Comparison of ENCODE assay signal across 8 cellular contexts in the genomic region with DNA sequence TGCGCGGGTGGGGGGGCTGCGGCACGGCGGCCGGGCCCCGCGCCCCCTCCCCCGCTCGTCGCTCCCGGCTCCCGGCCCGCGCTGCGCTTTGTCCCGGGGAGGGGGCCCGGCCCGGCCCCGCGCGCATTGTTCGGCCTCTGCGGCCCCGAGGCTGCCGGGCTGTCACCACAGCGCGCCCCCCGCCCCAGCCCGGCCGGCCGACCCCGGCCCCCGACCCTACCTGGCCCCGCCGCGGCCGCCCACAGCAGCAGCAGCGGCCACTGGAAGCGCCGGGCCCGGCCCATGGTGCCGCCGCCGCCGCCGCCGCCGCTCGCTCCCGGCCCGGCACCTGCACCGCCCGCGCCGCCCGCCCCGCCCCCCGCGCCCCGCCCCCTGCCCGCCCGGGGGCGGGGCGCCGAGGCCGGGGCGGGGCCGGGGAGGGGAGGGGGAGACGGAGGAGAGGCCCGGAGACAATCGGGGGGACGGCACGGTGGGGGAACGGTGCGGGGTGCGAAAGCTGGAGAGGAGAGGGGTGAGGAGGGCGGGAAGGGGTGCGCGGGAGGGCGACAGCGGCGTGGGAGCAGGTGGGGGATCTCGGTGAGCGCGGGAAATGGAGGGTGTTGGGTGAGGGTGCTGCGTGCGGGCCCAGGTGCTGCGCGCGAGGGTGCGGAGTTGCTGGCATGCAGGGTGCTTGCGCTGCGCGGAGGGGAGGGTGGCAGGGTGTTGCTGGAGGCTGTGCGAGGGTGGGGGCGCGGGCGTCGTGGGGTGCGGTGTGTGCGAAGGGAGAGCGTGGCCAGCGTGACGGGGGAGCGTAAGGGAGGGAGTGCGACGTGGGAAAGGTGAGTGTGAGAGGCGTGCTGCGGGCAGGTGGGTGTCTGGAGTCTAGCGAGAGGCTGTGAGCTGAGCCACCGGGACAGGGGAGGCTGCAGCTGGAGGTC.
DNase-seq lines count a peak whose midpoint lies in the region; ATAC-seq and TF ChIP-seq lines count a peak whose summit lies in the region.

A gene with protein sequence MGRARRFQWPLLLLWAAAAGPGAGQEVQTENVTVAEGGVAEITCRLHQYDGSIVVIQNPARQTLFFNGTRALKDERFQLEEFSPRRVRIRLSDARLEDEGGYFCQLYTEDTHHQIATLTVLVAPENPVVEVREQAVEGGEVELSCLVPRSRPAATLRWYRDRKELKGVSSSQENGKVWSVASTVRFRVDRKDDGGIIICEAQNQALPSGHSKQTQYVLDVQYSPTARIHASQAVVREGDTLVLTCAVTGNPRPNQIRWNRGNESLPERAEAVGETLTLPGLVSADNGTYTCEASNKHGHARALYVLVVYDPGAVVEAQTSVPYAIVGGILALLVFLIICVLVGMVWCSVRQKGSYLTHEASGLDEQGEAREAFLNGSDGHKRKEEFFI (minus strand): TSS at position 344 of the 917 bp plus-strand sequence. CDS start 60 bp downstream, at position 284.

- peak within 1 kb of the TSS; percentile 49 for H3K4me3 ChIP-seq in brain microvascular endothelial cell (ENCODE audit: low read depth, low read length)

- no peaks in the 10 kb centered on the region for H3K36me3 ChIP-seq in brain microvascular endothelial cell (replicated peaks)

- H3K27me3 ChIP-seq in brain microvascular endothelial cell (replicated peaks) = peaks cover 7% of the 10 kb centered on the region

- TF ChIP-seq CTCF in brain microvascular endothelial cell (IDR thresholded peaks at IDR 0.05; ENCODE audit: low read depth, low read length, missing control alignments) = no peak

- no peak for ATAC-seq in GM19328 (IDR thresholded peaks at IDR 0.05; ENCODE audit: unreplicated experiment)

- peak; percentile 12 for DNase-seq in NCI-H2029 (lab: John Stamatoyannopoulos, UW)
- DNase-seq in NCI-H2029 treated with DMSO at 0.1 percent for 48 hours (lab: John Stamatoyannopoulos, UW) = no peak
- peak; percentile 47 for DNase-seq in T-helper 22 cell (ENCODE audit: low read depth)
- no peak for DNase-seq in brain microvascular endothelial cell
- peak; percentile 55 for DNase-seq in islet precursor cell
- DNase-seq in stimulated activated CD4-positive, alpha-beta T cell treated with anti-CD3 and anti-CD28 coated beads, Interleukin-15, amount 100 ng/mL, for 1 hour (ENCODE audit: low read depth in 1 of 2, low spot score in 1 of 2) = peak; percentile 32 to 38
- DNase-seq in amniotic stem cell (lab: John Stamatoyannopoulos, UW) = no peak

- no peak within 1 kb of the TSS for H3K27ac ChIP-seq in brain microvascular endothelial cell

- in situ Hi-C loops in brain microvascular endothelial cell (cut with HindIII; ENCODE audit: low pct_ligation_motif_present, low sequenced_read_pairs) = no loop called here

Comparison
In these comparisons a context has a peak if more than half of its experiments do, and no peak if none do; other contexts are left out.
1. DNase-seq: peak in NCI-H2029 (single experiment), T-helper 22 cell (single experiment), islet precursor cell (single experiment) and stimulated activated CD4-positive, alpha-beta T cell treated with anti-CD3 and anti-CD28 coated beads, Interleukin-15, amount 100 ng/mL, for 1 hour (2 of 2); none in NCI-H2029 treated with DMSO at 0.1 percent for 48 hours (single experiment), brain microvascular endothelial cell (single experiment) and amniotic stem cell (single experiment).